In the genomic region with DNA sequence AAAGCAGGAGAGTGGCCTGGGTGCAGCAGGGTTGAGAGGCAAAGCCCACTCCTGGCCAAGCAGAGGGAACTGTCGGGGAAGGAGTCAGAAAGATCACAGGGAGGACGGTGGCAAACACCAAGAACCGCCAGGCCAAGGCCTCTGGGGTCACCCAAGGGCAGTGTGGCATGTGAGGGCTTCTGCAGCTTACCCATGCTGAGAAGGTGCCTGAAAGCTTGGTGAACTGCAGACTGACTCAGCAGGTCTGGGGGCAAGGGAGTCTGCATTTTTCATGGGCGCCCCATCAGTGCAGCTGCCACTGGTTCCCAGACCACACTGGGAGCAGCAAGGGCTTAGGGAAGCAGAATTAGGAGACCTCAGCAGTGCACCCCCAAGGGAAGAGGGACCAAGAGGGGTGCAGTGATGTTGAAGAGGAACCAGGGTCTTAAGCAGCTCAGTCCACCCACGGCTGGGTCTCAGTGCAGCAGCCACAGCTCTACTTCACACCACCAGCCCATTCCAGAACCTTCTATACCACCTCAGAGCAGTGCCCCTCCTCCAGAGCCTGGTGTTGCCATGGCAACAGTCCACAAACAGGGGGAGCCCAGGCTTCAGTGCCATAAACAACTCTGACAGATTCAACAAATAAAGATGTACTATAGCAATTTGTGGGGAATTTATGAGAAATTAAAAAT, we compare ENCODE assay signal across 13 cellular contexts. TPM values are rescaled to one million over a fixed set of nuclear protein-coding genes. Genes with fewer than 3 reads are reported as not detected.
A peak's percentile ranks its signal among the peaks of the same experiment; 100 is the strongest.
DNase-seq lines count a peak whose midpoint lies in the region; ATAC-seq, FAIRE-seq and TF ChIP-seq lines count a peak whose summit lies in the region.
"Had no signal": no experiment of that assay in that cellular context is flagged by ENCODE, and none has a peak within 500 bp of the region (broad histone marks: within the 10 kb centered on the region; RNA-seq: fewer than 3 reads in every experiment).

No MANE protein-coding gene starts in this region.

- H3K36me3 ChIP-seq in tibial artery: no peaks in the 10 kb centered on the region

- H3K27ac ChIP-seq in tibial artery: peak overlapping the region; percentile 74 to 79

- TF ChIP-seq POLR2A in GM12892 (IDR thresholded peaks at IDR 0.05; ENCODE audit: low read depth, low read length): no peak

- ATAC-seq in activated naive CD4-positive, alpha-beta T cell treated with anti-CD3 and anti-CD28 coated beads, Interleukin-2, amount 50 U/mL, for 72 hours: no peak
- peak; percentile 49 for ATAC-seq in central memory CD8-positive, alpha-beta T cell (replicated peaks; ENCODE audit: extremely low read depth, poor library complexity, severe bottlenecking)
- no peak for ATAC-seq in GM18870 (IDR thresholded peaks at IDR 0.05; ENCODE audit: unreplicated experiment)
- ATAC-seq: stimulated activated naive B cell treated with anti-CD40 and anti-IgM and Interleukin-4, amounts not matched to agents 10 μg/mL and 1 μg/mL and 100 μg/mL, for 72 hours had no signal

- peak overlapping the region; percentile 1 to 89 for H3K27ac Mint-ChIP-seq in activated naive CD4-positive, alpha-beta T cell treated with anti-CD3 and anti-CD28 coated beads, Interleukin-2, amount 50 U/mL, for 72 hours
- H3K27ac Mint-ChIP-seq in central memory CD8-positive, alpha-beta T cell (ENCODE audit: low read depth): peak overlapping the region; percentile 74
- H3K27ac Mint-ChIP-seq: stimulated activated naive B cell treated with anti-CD40 and anti-IgM and Interleukin-4, amounts not matched to agents 10 μg/mL and 1 μg/mL and 100 μg/mL, for 72 hours had no signal

- H3K9me3 Mint-ChIP-seq in activated naive CD4-positive, alpha-beta T cell treated with anti-CD3 and anti-CD28 coated beads, Interleukin-2, amount 50 U/mL, for 72 hours: no peaks in the 10 kb centered on the region
- H3K9me3 Mint-ChIP-seq in central memory CD8-positive, alpha-beta T cell: no peaks in the 10 kb centered on the region
- H3K9me3 Mint-ChIP-seq: IgD-negative memory B cell; stimulated activated naive B cell treated with anti-CD40 and anti-IgM and Interleukin-4, amounts not matched to agents 10 μg/mL and 1 μg/mL and 100 μg/mL, for 72 hours had no signal

- H3K36me3 Mint-ChIP-seq in activated naive CD4-positive, alpha-beta T cell treated with anti-CD3 and anti-CD28 coated beads, Interleukin-2, amount 50 U/mL, for 72 hours: no peaks in the 10 kb centered on the region
- H3K36me3 Mint-ChIP-seq in central memory CD8-positive, alpha-beta T cell (ENCODE audit: insufficient read depth): peaks cover 5% of the 10 kb centered on the region
- H3K36me3 Mint-ChIP-seq: IgD-negative memory B cell had no signal

- no peak for TF ChIP-seq CTCF in tibial artery (IDR thresholded peaks at IDR 0.05)

- H3K4me3 Mint-ChIP-seq in central memory CD8-positive, alpha-beta T cell: no peak overlapping the region
- H3K4me3 Mint-ChIP-seq: stimulated activated naive B cell treated with anti-CD40 and anti-IgM and Interleukin-4, amounts not matched to agents 10 μg/mL and 1 μg/mL and 100 μg/mL, for 72 hours had no signal

- H3K27me3 Mint-ChIP-seq in central memory CD8-positive, alpha-beta T cell: no peaks in the 10 kb centered on the region
- H3K27me3 Mint-ChIP-seq: IgD-negative memory B cell; stimulated activated naive B cell treated with anti-CD40 and anti-IgM and Interleukin-4, amounts not matched to agents 10 μg/mL and 1 μg/mL and 100 μg/mL, for 72 hours had no signal

- no peak overlapping the region for H3K4me3 ChIP-seq in tibial artery
- H3K4me3 ChIP-seq: spleen had no signal

- no peaks in the 10 kb centered on the region for H3K27me3 ChIP-seq in tibial artery
- H3K27me3 ChIP-seq: spleen had no signal

- H3K4me1 Mint-ChIP-seq in central memory CD8-positive, alpha-beta T cell: peaks cover 52% of the 10 kb centered on the region

- H3K4me1 ChIP-seq in tibial artery: peaks cover 5 to 59% (median 44%) of the 10 kb centered on the region in 4 donors

- intact Hi-C loops in tibial artery (cut with DNase I; ENCODE audit: low total_unique reads): loop anchor here (10.0 kb wide), 1 partner anchor 58 kb away; the partner anchor contains the start of gene ITPK1

- H3K9me3 ChIP-seq in tibial artery: no peaks in the 10 kb centered on the region
- H3K9me3 ChIP-seq: spleen had no signal

- no peak for DNase-seq in activated naive CD4-positive, alpha-beta T cell treated with anti-CD3 and anti-CD28 coated beads, Interleukin-2, amount 50 U/mL, for 72 hours (ENCODE audit: low spot score in 2 of 2)
- no peak for DNase-seq in activated naive CD4-positive, alpha-beta T cell (lab: John Stamatoyannopoulos, UW)
- DNase-seq in central memory CD8-positive, alpha-beta T cell (ENCODE audit: low spot score in 2 of 2): no peak
- peak; percentile 24 to 34 for DNase-seq in lung microvascular endothelial cell (ENCODE audit: low read depth in 2 of 2)
- DNase-seq in tibial artery: no peak
- no peak for DNase-seq in inferior parietal cortex (ENCODE audit: extremely low spot score)
- DNase-seq in GM12892 (ENCODE audit: insufficient read length): no peak
- DNase-seq: NCI-H2107; spleen; stimulated activated naive B cell treated with anti-CD40 and anti-IgM and Interleukin-4, amounts not matched to agents 10 μg/mL and 1 μg/mL and 100 μg/mL, for 72 hours had no signal

- FAIRE-seq in GM12892 (lab: Jason Lieb, UNC): no peak
- FAIRE-seq: keratinocyte had no signal

RNA-seq across cellular contexts. Expression of gene ITPK1, which starts 59.4 kb away (rescaled TPM):
- 10 to 100 TPM; 15.2 to 33.2 TPM for total RNA-seq in activated naive CD4-positive, alpha-beta T cell treated with anti-CD3 and anti-CD28 coated beads, Interleukin-2, amount 50 U/mL, for 72 hours
- total RNA-seq in lung microvascular endothelial cell: 8.7 and 15.7 TPM in 2 replicates
- polyA plus RNA-seq in GM12892 (2012; ENCODE audit: missing spikeins): 22.0 TPM

Comparison
In these comparisons a context has a peak if more than half of its experiments do, and no peak if none do; other contexts are left out.
1. DNase-seq: peak in lung microvascular endothelial cell (2 of 2); none in activated naive CD4-positive, alpha-beta T cell treated with anti-CD3 and anti-CD28 coated beads, Interleukin-2, amount 50 U/mL, for 72 hours (0 of 2), activated naive CD4-positive, alpha-beta T cell (0 of 4), central memory CD8-positive, alpha-beta T cell (0 of 2), tibial artery (0 of 2), inferior parietal cortex (single experiment) and GM12892 (single experiment).